ENCODE assay signal across 11 cellular contexts in the genomic region with DNA sequence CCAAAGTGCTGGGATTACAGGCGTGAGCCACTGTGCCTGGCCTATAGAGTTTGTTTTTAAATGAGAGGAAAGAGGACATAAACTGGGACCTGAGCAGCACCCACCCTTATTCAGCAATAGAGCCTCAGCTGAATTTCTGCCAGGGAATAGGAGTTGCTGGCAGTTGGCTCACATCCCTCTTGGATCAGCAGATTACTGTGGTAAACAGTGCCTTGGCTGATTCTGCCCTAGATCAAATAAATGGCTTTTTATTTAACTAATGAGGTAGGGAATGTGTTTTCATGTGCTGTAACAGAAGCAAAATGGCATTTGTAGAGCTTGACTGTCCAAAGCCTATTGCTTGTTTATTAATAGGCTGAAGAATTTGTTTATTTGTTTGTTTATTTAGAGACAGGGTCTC. TPM values are rescaled to one million over a fixed set of nuclear protein-coding genes. Genes with fewer than 3 reads are reported as not detected.
DNase-seq lines count a peak whose midpoint lies in the region; ATAC-seq and TF ChIP-seq lines count a peak whose summit lies in the region.
"Had no signal": no experiment of that assay in that cellular context is flagged by ENCODE, and none has a peak within 500 bp of the region (broad histone marks: within the 10 kb centered on the region; RNA-seq: fewer than 3 reads in every experiment).

No MANE protein-coding gene starts in this region.

- H3K79me1 ChIP-seq in neuronal stem cell (ENCODE audit: low read depth, low read length), result no peaks in the 10 kb centered on the region

- H4K91ac ChIP-seq in neuronal stem cell (ENCODE audit: low read depth, low read length, poor library complexity), result no peak overlapping the region

- peaks cover 39% of the 10 kb centered on the region for H3K4me1 Mint-ChIP-seq in activated T-cell treated with anti-CD3 and anti-CD28 coated beads, Interleukin-2, amount 50 U/mL, for 72 hours (ENCODE audit: low read depth)

- in situ Hi-C loops in brain microvascular endothelial cell (cut with HindIII; ENCODE audit: low pct_ligation_motif_present, low sequenced_read_pairs), result no loop called here

- H2BK120ac ChIP-seq in neuronal stem cell (ENCODE audit: low read depth, low read length), result no peak overlapping the region

- no peaks in the 10 kb centered on the region for H3K9me3 Mint-ChIP-seq in activated T-cell treated with anti-CD3 and anti-CD28 coated beads, Interleukin-2, amount 50 U/mL, for 72 hours
- H3K9me3 Mint-ChIP-seq: T-cell had no signal

- no peak overlapping the region for H3K18ac ChIP-seq in neuronal stem cell (ENCODE audit: low read length)

- H3K36me3 Mint-ChIP-seq in activated T-cell treated with anti-CD3 and anti-CD28 coated beads, Interleukin-2, amount 50 U/mL, for 72 hours (ENCODE audit: insufficient read depth in 2 of 2), result no peaks in the 10 kb centered on the region
- H3K36me3 Mint-ChIP-seq: T-cell had no signal

- H2AFZ ChIP-seq in neuronal stem cell (ENCODE audit: low read length), result no peak overlapping the region

- no peak overlapping the region for H3K23ac ChIP-seq in neuronal stem cell (ENCODE audit: low read depth, low read length, poor library complexity)

- no peaks in the 10 kb centered on the region for H3K27me3 Mint-ChIP-seq in activated T-cell treated with anti-CD3 and anti-CD28 coated beads, Interleukin-2, amount 50 U/mL, for 72 hours (ENCODE audit: low read depth)

- intact Hi-C loops in heart right ventricle (cut with DNase I), result no loop called here
- intact Hi-C loops in psoas muscle (cut with DNase I), result no loop called here

- DNase-seq in GM03348 (ENCODE audit: low spot score), result peak; percentile 38
- DNase-seq in adipocyte (ENCODE audit: low read depth), result peak; percentile 75
- DNase-seq in heart right ventricle, result peak in 1 of 2 donors; percentile 34
- no peak for DNase-seq in psoas muscle
- DNase-seq in brain microvascular endothelial cell, result no peak
- no peak for DNase-seq in activated T-cell treated with anti-CD3 and anti-CD28 coated beads, Interleukin-2, amount 50 U/mL, for 72 hours
- DNase-seq in neuronal stem cell (ENCODE audit: low spot score), result no peak
- DNase-seq: activated effector memory CD4-positive, alpha-beta T cell treated with anti-CD3 and anti-CD28 coated beads, Interleukin-2, amount 50 U/mL, for 16 hours; NCI-H146; T-cell had no signal

- no peak overlapping the region for H3K4me2 ChIP-seq in neuronal stem cell (ENCODE audit: insufficient read depth, low read length, poor library complexity, severe bottlenecking)

- WGBS in heart right ventricle, 2 donors, result 46 to 57% methylated on average over 1 of the region's 1 CpG
- WGBS in psoas muscle, 3 donors, result 30 to 61% (median 37%) methylated on average over 1 of the region's 1 CpG
- no CpG with 5 or more reads among the region's 1 CpG for WGBS in neuronal stem cell (ENCODE audit: extremely low coverage in 2 of 2, insufficient read length in 2 of 2, insufficient replicate concordance in 1 of 2), 2 donors

- H3K4me1 ChIP-seq in adipocyte (ENCODE audit: control insufficient read depth, insufficient read depth, low read length) (peaks cover 32% of the 10 kb centered on the region), heart right ventricle (peaks cover 18 to 70% (median 51%) of the 10 kb centered on the region in 9 donors), psoas muscle (peaks cover 35% of the 10 kb centered on the region), neuronal stem cell (ENCODE audit: control insufficient read depth in 2 of 2, insufficient read depth in 1 of 2, low read depth in 1 of 2, low read length in 2 of 2) (peaks cover 8 to 9% of the 10 kb centered on the region in 2 donors)

- no peak overlapping the region for H4K8ac ChIP-seq in neuronal stem cell (ENCODE audit: low read depth, low read length)

- no peak for TF ChIP-seq CTCF in heart right ventricle (IDR thresholded peaks at IDR 0.05)
- no peak for TF ChIP-seq CTCF in psoas muscle (IDR thresholded peaks at IDR 0.05)
- TF ChIP-seq CTCF in brain microvascular endothelial cell (IDR thresholded peaks at IDR 0.05; ENCODE audit: low read depth, low read length, missing control alignments), result no peak

- H3K4ac ChIP-seq in neuronal stem cell (ENCODE audit: low read length), result no peak overlapping the region

- H3K4me3 ChIP-seq in adipocyte (ENCODE audit: low read length) (no peak overlapping the region), heart right ventricle (no peak overlapping the region), psoas muscle (peak overlapping the region; percentile 78), brain microvascular endothelial cell (ENCODE audit: low read depth, low read length) (no peak overlapping the region), neuronal stem cell (ENCODE audit: low read length in 2 of 2) (no peak overlapping the region)

- H3K9me3 ChIP-seq in adipocyte (ENCODE audit: control insufficient read depth, low read length) (no peaks in the 10 kb centered on the region), heart right ventricle (no peaks in the 10 kb centered on the region), psoas muscle (no peaks in the 10 kb centered on the region), neuronal stem cell (replicated peaks in 1 of 2; ENCODE audit: control insufficient read depth in 2 of 2, insufficient read depth in 1 of 2, low read depth in 1 of 2, low read length in 2 of 2) (no peaks in the 10 kb centered on the region)

- H3K27me3 ChIP-seq in adipocyte (replicated peaks; ENCODE audit: control insufficient read depth, insufficient read depth, low read length), result no peaks in the 10 kb centered on the region
- H3K27me3 ChIP-seq in heart right ventricle, result peaks cover 0 to 12% (median 0%) of the 10 kb centered on the region in 7 donors
- no peaks in the 10 kb centered on the region for H3K27me3 ChIP-seq in psoas muscle (ENCODE audit: insufficient read depth in 3 of 3, low read length in 2 of 3)
- H3K27me3 ChIP-seq in brain microvascular endothelial cell (replicated peaks), result no peaks in the 10 kb centered on the region
- H3K27me3 ChIP-seq in neuronal stem cell (ENCODE audit: control insufficient read depth in 3 of 3, insufficient read depth in 3 of 3, low read depth in 1 of 3, low read length in 3 of 3), result peaks cover 0 to 6% (median 0%) of the 10 kb centered on the region in 3 experiments

- H2BK5ac ChIP-seq in neuronal stem cell (ENCODE audit: low read length), result no peak overlapping the region

- ATAC-seq in heart right ventricle (peak in 5 of 8 donors; percentile 2 to 26 (median 16)), psoas muscle (peak in 3 of 4 donors; percentile 23 to 51 (median 41)), HG02870 (IDR thresholded peaks at IDR 0.05; ENCODE audit: unreplicated experiment) (no peak)
- no peak for ATAC-seq in activated T-cell treated with anti-CD3 and anti-CD28 coated beads, Interleukin-2, amount 50 U/mL, for 72 hours (replicated peaks in 1 of 2)
- ATAC-seq: T-cell had no signal

- no peak overlapping the region for H3K14ac ChIP-seq in neuronal stem cell (ENCODE audit: low read length)

- H3K9ac ChIP-seq in adipocyte (ENCODE audit: low read length) (no peak overlapping the region), neuronal stem cell (ENCODE audit: low read depth, low read length, poor library complexity) (no peak overlapping the region)

- no peak overlapping the region for H2AK5ac ChIP-seq in neuronal stem cell (ENCODE audit: low read depth, low read length)

- H2BK12ac ChIP-seq in neuronal stem cell (ENCODE audit: low read length), result no peak overlapping the region

- H3K27ac ChIP-seq in heart right ventricle (peak overlapping the region; percentile 68 to 96 (median 90)), psoas muscle (peak overlapping the region; percentile 92), brain microvascular endothelial cell (no peak overlapping the region), neuronal stem cell (replicated peaks; ENCODE audit: low read length) (no peak overlapping the region)

- H3K36me3 ChIP-seq in adipocyte (ENCODE audit: control insufficient read depth, insufficient read depth, low read length, severe bottlenecking), result no peaks in the 10 kb centered on the region
- H3K36me3 ChIP-seq in heart right ventricle, result no peaks in the 10 kb centered on the region
- no peaks in the 10 kb centered on the region for H3K36me3 ChIP-seq in psoas muscle (ENCODE audit: insufficient read depth in 1 of 2, low read depth in 1 of 2)
- no peaks in the 10 kb centered on the region for H3K36me3 ChIP-seq in brain microvascular endothelial cell (replicated peaks)
- no peaks in the 10 kb centered on the region for H3K36me3 ChIP-seq in neuronal stem cell (replicated peaks in 1 of 2; ENCODE audit: control insufficient read depth in 2 of 2, insufficient read depth in 2 of 2, low read length in 2 of 2)

- no peak overlapping the region for H2BK15ac ChIP-seq in neuronal stem cell (ENCODE audit: low read length)

- no peak overlapping the region for H3K27ac Mint-ChIP-seq in activated T-cell treated with anti-CD3 and anti-CD28 coated beads, Interleukin-2, amount 50 U/mL, for 72 hours
- H3K27ac Mint-ChIP-seq: T-cell had no signal

- H3K4me3 Mint-ChIP-seq in activated T-cell treated with anti-CD3 and anti-CD28 coated beads, Interleukin-2, amount 50 U/mL, for 72 hours, result no peak overlapping the region
- H3K4me3 Mint-ChIP-seq: T-cell had no signal

RNA-seq across cellular contexts. Expression of a gene that starts 2.1 kb away (rescaled TPM):
- total RNA-seq in heart right ventricle (10 to 100 TPM; 13.1 to 31.8 (median 18.3) TPM), psoas muscle (10 to 100 TPM in 3 of 4 donors, 1 to 10 TPM in 1; 9.0 to 29.3 (median 18.7) TPM)
- polyA plus RNA-seq in heart right ventricle (10 to 100 TPM in 1 of 2 donors, 1 to 10 TPM in 1; 4.5 to 10.1 TPM), psoas muscle (10 to 100 TPM in 2 of 3 donors, 1 to 10 TPM in 1; 2.3 to 13.4 (median 13.0) TPM)
- total RNA-seq in activated T-cell treated with anti-CD3 and anti-CD28 coated beads, Interleukin-2, amount 50 U/mL, for 72 hours, result 1 to 10 TPM; 1.6 to 3.7 TPM
- polyA plus RNA-seq in neuronal stem cell (2013, experiment 1 of 2), result 0.43 TPM
- 0.51 TPM for polyA plus RNA-seq in neuronal stem cell (2013, experiment 2 of 2)

RNA-seq across cellular contexts. Expression of a gene that starts 32.2 kb away (rescaled TPM):
- total RNA-seq in heart right ventricle (100 to 1,000 TPM; 174 to 363 (median 224) TPM), psoas muscle (100 to 1,000 TPM; 139 to 394 (median 224) TPM)
- polyA plus RNA-seq in heart right ventricle (10 to 100 TPM; 47.9 to 76.0 TPM), psoas muscle (100 to 1,000 TPM in 2 of 3 donors, 10 to 100 TPM in 1; 73.6 to 201 (median 142) TPM)
- 100 to 1,000 TPM; 176 to 209 TPM for total RNA-seq in activated T-cell treated with anti-CD3 and anti-CD28 coated beads, Interleukin-2, amount 50 U/mL, for 72 hours
- 146 TPM for polyA plus RNA-seq in neuronal stem cell (2013, experiment 1 of 2)
- polyA plus RNA-seq in neuronal stem cell (2013, experiment 2 of 2), result 146 TPM

Comparison
In these comparisons a context has a peak if more than half of its experiments do, and no peak if none do; other contexts are left out.
1. DNase-seq: peak in GM03348 (single experiment) and adipocyte (single experiment); none in psoas muscle (0 of 2), brain microvascular endothelial cell (single experiment), activated T-cell treated with anti-CD3 and anti-CD28 coated beads, Interleukin-2, amount 50 U/mL, for 72 hours (0 of 2) and neuronal stem cell (single experiment).
2. ATAC-seq: peak in heart right ventricle (5 of 8) and psoas muscle (3 of 4); none in HG02870 (single experiment) and activated T-cell treated with anti-CD3 and anti-CD28 coated beads, Interleukin-2, amount 50 U/mL, for 72 hours (0 of 2).
3. H3K27ac ChIP-seq: peak in heart right ventricle (10 of 10) and psoas muscle (single experiment); none in brain microvascular endothelial cell (single experiment) and neuronal stem cell (single experiment).